ENCODE assay signal across 12 cellular contexts in genomic region chr7:34066968-34067367, GRCh38.
DNase-seq lines count a peak whose midpoint lies in the region; ATAC-seq and TF ChIP-seq lines count a peak whose summit lies in the region.
"Had no signal": no experiment of that assay in that cellular context is flagged by ENCODE, and none has a peak within 500 bp of the region (broad histone marks: within the 10 kb centered on the region; RNA-seq: fewer than 3 reads in every experiment).

No MANE protein-coding gene starts in this region.

- peaks cover 55% of the 10 kb centered on the region for H3K4me1 Mint-ChIP-seq in WTC11

- peaks cover 3% of the 10 kb centered on the region for H3K9me3 Mint-ChIP-seq in WTC11

- no peaks in the 10 kb centered on the region for H3K36me3 ChIP-seq in aorta (ENCODE audit: control insufficient read depth in 1 of 2, insufficient read depth in 2 of 2, low read length in 1 of 2)
- H3K36me3 ChIP-seq: upper lobe of right lung had no signal

- intact Hi-C loops in left ventricle myocardium superior (cut with micrococcal nuclease) (no loop called here), right cardiac atrium (cut with DNase I) (no loop called here), aorta (cut with DNase I) (no loop called here)

- 70% methylated on average over 4 of the region's 4 CpGs for WGBS in right cardiac atrium
- WGBS in aorta, 2 donors = 83 to 88% methylated on average over 4 of the region's 4 CpGs

- no peak overlapping the region for H3K4me3 Mint-ChIP-seq in WTC11

- POLR2A ChIA-PET in WTC11 (lab: Charles Lee) = no interaction called here

- H3K27ac ChIP-seq in right cardiac atrium (ENCODE audit: low read length) = no peak overlapping the region
- no peak overlapping the region for H3K27ac ChIP-seq in aorta (ENCODE audit: low read depth in 1 of 2, low read length in 2 of 2)
- H3K27ac ChIP-seq: psoas muscle, upper lobe of right lung had no signal

- no peak for TF ChIP-seq CTCF in WTC11 (IDR thresholded peaks at IDR 0.05)

- H3K27me3 Mint-ChIP-seq in WTC11 (ENCODE audit: low read depth) = no peaks in the 10 kb centered on the region

- ATAC-seq in left ventricle myocardium superior (peak; percentile 30), right cardiac atrium (no peak), WTC11 (peak; percentile 75), HG03139 (IDR thresholded peaks at IDR 0.05; ENCODE audit: unreplicated experiment) (no peak), aorta (ENCODE audit: low FRiP score) (no peak), GM21717 (IDR thresholded peaks at IDR 0.05; ENCODE audit: unreplicated experiment) (no peak)
- ATAC-seq: psoas muscle had no signal

- H3K36me3 Mint-ChIP-seq in WTC11 = 0 out of 2 replicates have a peak, but pooled peaks cover 2% of the 10 kb centered on the region

- CTCF ChIA-PET in WTC11 (lab: Charles Lee) = interaction anchor here (0.8 to 2.0 kb wide), 4 partner anchors 21 to 85 kb away, joined by 3 to 18 read pairs (median 7); no protein-coding TSS in a partner anchor

- H3K27me3 ChIP-seq in right cardiac atrium (ENCODE audit: control insufficient read depth, insufficient read depth) (no peaks in the 10 kb centered on the region), aorta (ENCODE audit: control insufficient read depth in 1 of 2, insufficient read depth in 2 of 2, low read length in 1 of 2) (no peaks in the 10 kb centered on the region)
- H3K27me3 ChIP-seq: dorsolateral prefrontal cortex, upper lobe of right lung had no signal

- no peak for DNase-seq in left ventricle myocardium superior
- DNase-seq in right cardiac atrium = no peak
- DNase-seq in NCI-H1694 treated with DMSO at 0.1 percent for 48 hours (lab: John Stamatoyannopoulos, UW) = peak; percentile 55
- no peak for DNase-seq in WTC11 (ENCODE audit: low spot score)
- DNase-seq in aorta = no peak
- no peak for DNase-seq in SKM-1 (lab: John Stamatoyannopoulos, UW; ENCODE audit: unreplicated experiment)
- DNase-seq: MV-4-11, psoas muscle, upper lobe of right lung had no signal

- H3K4me3 ChIP-seq in right cardiac atrium (ENCODE audit: low read length) (no peak overlapping the region), aorta (ENCODE audit: low read length in 2 of 2) (no peak overlapping the region)
- H3K4me3 ChIP-seq: dorsolateral prefrontal cortex, psoas muscle, upper lobe of right lung had no signal

- H3K9me3 ChIP-seq in right cardiac atrium (ENCODE audit: control insufficient read depth, low read length) (no peaks in the 10 kb centered on the region), aorta (ENCODE audit: control insufficient read depth, low read length) (peaks cover 3% of the 10 kb centered on the region)
- H3K9me3 ChIP-seq: psoas muscle, upper lobe of right lung had no signal

- no peaks in the 10 kb centered on the region for H3K4me1 ChIP-seq in right cardiac atrium (ENCODE audit: control insufficient read depth, insufficient read depth, low read length)
- H3K4me1 ChIP-seq in aorta (ENCODE audit: control insufficient read depth in 1 of 2, insufficient read depth in 2 of 2, low read length in 2 of 2) = no peaks in the 10 kb centered on the region
- H3K4me1 ChIP-seq: psoas muscle had no signal

- peak overlapping the region; percentile 57; the same call in 1 of the 2 replicates for H3K27ac Mint-ChIP-seq in WTC11

TF ChIP-seq in WTC11, 78 proteins besides CTCF, POLR2A, EP300 and RAD21:
- TF ChIP-seq ZNF423 (CRISPR knock-in tag; IDR thresholded peaks at IDR 0.05) (peak; percentile 58), GRHL2 (CRISPR knock-in tag; IDR thresholded peaks at IDR 0.05; ENCODE audit: insufficient replicate concordance, severe bottlenecking) (no peak)

Comparison
In these comparisons a context has a peak if more than half of its experiments do, and no peak if none do; other contexts are left out.
1. ATAC-seq: peak in left ventricle myocardium superior (single experiment) and WTC11 (single experiment); none in right cardiac atrium (0 of 2), HG03139 (single experiment), aorta (single experiment) and GM21717 (single experiment).